Comparison of ENCODE assay signal across 8 cellular contexts in genomic region chr2:119367472-119368099, GRCh38. TPM values are rescaled to one million over a fixed set of nuclear protein-coding genes. Genes with fewer than 3 reads are reported as not detected.
DNase-seq lines count a peak whose midpoint lies in the region; ATAC-seq lines count a peak whose summit lies in the region.

No MANE protein-coding gene starts in this region.

- intact Hi-C loops in sciatic nerve (cut with DNase I): no loop called here

- peak overlapping the region; percentile 83 for H3K27ac ChIP-seq in angular gyrus (ENCODE audit: low read depth, low read length)

- peak; percentile 23 for ATAC-seq in GM18873 (IDR thresholded peaks at IDR 0.05; ENCODE audit: low FRiP score, unreplicated experiment)
- ATAC-seq in HG03139 (IDR thresholded peaks at IDR 0.05; ENCODE audit: unreplicated experiment): peak; percentile 27
- ATAC-seq in sciatic nerve: peak; percentile 53

- DNase-seq in AG08395 (ENCODE audit: low spot score): peak; percentile 61
- peak; percentile 68 for DNase-seq in SK-N-DZ (ENCODE audit: low spot score)
- peak; percentile 56 for DNase-seq in hepatic stellate cell (ENCODE audit: low spot score)
- DNase-seq in sciatic nerve (ENCODE audit: low spot score): peak; percentile 74
- DNase-seq in SIG-M5 treated with dmso at 0.1 percent for 504 hours (lab: John Stamatoyannopoulos, UW; ENCODE audit: unreplicated experiment): no peak

RNA-seq across cellular contexts. Expression of gene DBI, which starts 0.8 kb away (rescaled TPM):
- polyA plus RNA-seq in SK-N-DZ (2014; cell fraction: cytosol; rRNA removed): 112 and 138 TPM in 2 replicates
- polyA plus RNA-seq in SK-N-DZ (2014; cell fraction: nucleus; rRNA removed): 80.1 and 83.4 TPM in 2 replicates
- total RNA-seq in sciatic nerve: 105 TPM

RNA-seq across cellular contexts. Expression of gene C2orf76, which starts 1.0 kb away (rescaled TPM):
- 12.9 and 16.5 TPM in 2 replicates for polyA plus RNA-seq in SK-N-DZ (2014; cell fraction: cytosol; rRNA removed)
- polyA plus RNA-seq in SK-N-DZ (2014; cell fraction: nucleus; rRNA removed): 12.0 and 12.5 TPM in 2 replicates
- 17.6 TPM for total RNA-seq in sciatic nerve
